Comparison of ENCODE assay signal across 25 cellular contexts in genomic region chr7:97307521-97308108, GRCh38.
DNase-seq lines count a peak whose midpoint lies in the region; ATAC-seq and TF ChIP-seq lines count a peak whose summit lies in the region.
"Had no signal": no experiment of that assay in that cellular context is flagged by ENCODE, and none has a peak within 500 bp of the region (broad histone marks: within the 10 kb centered on the region; RNA-seq: fewer than 3 reads in every experiment).

No MANE protein-coding gene starts in this region.

- H3K9me3 ChIP-seq in OCI-LY3 (ENCODE audit: insufficient read depth, low read length) (no peaks in the 10 kb centered on the region), fibroblast of lung (ENCODE audit: control insufficient read depth, insufficient read depth, low read depth, low read length) (no peaks in the 10 kb centered on the region)
- H3K9me3 ChIP-seq: upper lobe of left lung had no signal

- DNase-seq in A172 (ENCODE audit: low spot score): peak; percentile 13
- DNase-seq in GM06990 (ENCODE audit: extremely low read depth, insufficient read length): peak; percentile 22
- peak; percentile 1 to 11 for DNase-seq in fibroblast of lung (ENCODE audit: low read depth in 2 of 2)
- no peak for DNase-seq in DMS79 treated with DMSO at 0.1 percent for 48 hours (lab: John Stamatoyannopoulos, UW)
- DNase-seq in activated CD4-positive, alpha-beta T cell treated with anti-CD3 and anti-CD28 coated beads for 4 hours: no peak
- no peak for DNase-seq in NCI-H345 (lab: John Stamatoyannopoulos, UW)
- DNase-seq: ACHN; activated CD4-positive, CD25-positive, alpha-beta regulatory T cell; activated naive CD4-positive, alpha-beta T cell treated with Interleukin-2 at 50 U/mL for 16 hours; activated T-cell treated with anti-CD3 and anti-CD28 coated beads, Interleukin-2, amount 50 U/mL, for 24 hours; amygdala; C1 segment of cervical spinal cord; dorsolateral prefrontal cortex; hypothalamus; Kasumi-1; left ventricle myocardium superior; NCI-H1105; NCI-H510A treated with DMSO at 0.1 percent for 48 hours; right cardiac atrium; stimulated activated CD8-positive, alpha-beta memory T cell treated with anti-CD3 and anti-CD28 coated beads, Interleukin-4, amount 100 ng/mL, for 48 hours; T1000; upper lobe of left lung had no signal

- H3K4me3 ChIP-seq in GM06990 (replicated peaks; ENCODE audit: low read depth, low read length): no peak overlapping the region
- H3K4me3 ChIP-seq in OCI-LY3 (ENCODE audit: low read length): no peak overlapping the region
- no peak overlapping the region for H3K4me3 ChIP-seq in fibroblast of lung (replicated peaks in 1 of 4; ENCODE audit: control extremely low read depth in 1 of 4, insufficient read depth in 1 of 4, low read depth in 3 of 4, low read length in 4 of 4)
- H3K4me3 ChIP-seq: dorsolateral prefrontal cortex, upper lobe of left lung had no signal

- H3K27me3 ChIP-seq in GM06990 (replicated peaks; ENCODE audit: control insufficient read depth, insufficient read depth, low read length) (no peaks in the 10 kb centered on the region), OCI-LY3 (ENCODE audit: low read depth, low read length) (0 out of 2 replicates have a peak, but pooled peaks cover 2% of the 10 kb centered on the region), fibroblast of lung (ENCODE audit: control insufficient read depth, insufficient read depth, low read length) (no peaks in the 10 kb centered on the region)
- H3K27me3 ChIP-seq: upper lobe of left lung had no signal

- peak overlapping the region; percentile 30 for H3K4me2 ChIP-seq in OCI-LY3 (ENCODE audit: low read length)
- no peak overlapping the region for H3K4me2 ChIP-seq in fibroblast of lung (ENCODE audit: extremely low read depth, insufficient read depth, low read length)

- H3K79me2 ChIP-seq in OCI-LY3 (ENCODE audit: low read length) (no peaks in the 10 kb centered on the region), fibroblast of lung (ENCODE audit: control insufficient read depth, insufficient read depth, low read length) (no peaks in the 10 kb centered on the region)
- H3K79me2 ChIP-seq: parathyroid adenoma had no signal

- H3K27ac ChIP-seq in OCI-LY3 (ENCODE audit: low read length): no peak overlapping the region
- no peak overlapping the region for H3K27ac ChIP-seq in fibroblast of lung (ENCODE audit: insufficient read depth, low read length)
- H3K27ac ChIP-seq: dorsolateral prefrontal cortex, parathyroid adenoma, upper lobe of left lung had no signal

- H3K9ac ChIP-seq in OCI-LY3 (ENCODE audit: low read length) (no peak overlapping the region), fibroblast of lung (ENCODE audit: insufficient read depth, low read length) (no peak overlapping the region)
- H3K9ac ChIP-seq: parathyroid adenoma had no signal

- peaks cover 32% of the 10 kb centered on the region for H3K4me1 ChIP-seq in OCI-LY3 (ENCODE audit: low read length)
- no peaks in the 10 kb centered on the region for H3K4me1 ChIP-seq in fibroblast of lung (ENCODE audit: control insufficient read depth, extremely low read depth, insufficient read depth, low read length)
- H3K4me1 ChIP-seq: parathyroid adenoma, upper lobe of left lung had no signal

- H3K36me3 ChIP-seq in GM06990 (ENCODE audit: control insufficient read depth, insufficient read depth, low read length) (no peaks in the 10 kb centered on the region), OCI-LY3 (replicated peaks; ENCODE audit: low read depth, low read length) (peaks cover 4% of the 10 kb centered on the region), fibroblast of lung (ENCODE audit: control insufficient read depth, insufficient read depth, low read length) (no peaks in the 10 kb centered on the region)
- H3K36me3 ChIP-seq: upper lobe of left lung had no signal

- TF ChIP-seq CTCF in GM06990 (IDR thresholded peaks at IDR 0.05; ENCODE audit: insufficient read depth, low read length, poor library complexity, severe bottlenecking) (no peak), OCI-LY3 (IDR thresholded peaks at IDR 0.05; ENCODE audit: low read depth, low read length) (no peak), fibroblast of lung (conservative IDR thresholded peaks at IDR 0.05 in 1 of 2, IDR thresholded peaks at IDR 0.05 in 1 of 2; ENCODE audit: low read depth in 1 of 2, low read length in 2 of 2) (no peak)

- H4K20me1 ChIP-seq in OCI-LY3 (ENCODE audit: insufficient read depth, low read length): no peaks in the 10 kb centered on the region
- H4K20me1 ChIP-seq in fibroblast of lung (ENCODE audit: control insufficient read depth, extremely low read depth, insufficient read depth, low read length): no peaks in the 10 kb centered on the region

- no peak for ATAC-seq in HG02610 (IDR thresholded peaks at IDR 0.05; ENCODE audit: unreplicated experiment)
- ATAC-seq: left ventricle myocardium superior, right cardiac atrium had no signal

- H2AFZ ChIP-seq in OCI-LY3 (ENCODE audit: low read depth, low read length) (no peak overlapping the region), fibroblast of lung (ENCODE audit: low read length) (no peak overlapping the region)
- H2AFZ ChIP-seq: parathyroid adenoma had no signal

Comparison
In these comparisons a context has a peak if more than half of its experiments do, and no peak if none do; other contexts are left out.
1. DNase-seq: peak in A172 (single experiment), GM06990 (single experiment) and fibroblast of lung (2 of 2); none in DMS79 treated with DMSO at 0.1 percent for 48 hours (single experiment), activated CD4-positive, alpha-beta T cell treated with anti-CD3 and anti-CD28 coated beads for 4 hours (0 of 2) and NCI-H345 (single experiment).